26 cellular contexts compared by ENCODE assay signal in genomic region chr9:85478847-85479246, GRCh38.
"Had no signal": no experiment of that assay in that cellular context is flagged by ENCODE, and none has a peak within 500 bp of the region (broad histone marks: within the 10 kb centered on the region; RNA-seq: fewer than 3 reads in every experiment).

No MANE protein-coding gene starts in this region.

- H3K36me3 Mint-ChIP-seq: immature natural killer cell; stimulated activated naive B cell treated with anti-CD40 and anti-IgM and Interleukin-4, amounts not matched to agents 10 μg/mL and 1 μg/mL and 100 μg/mL, for 72 hours had no signal

- H3K4me3 ChIP-seq: colonic mucosa, esophagus squamous epithelium, neural progenitor cell, thoracic aorta, tibial nerve, upper lobe of left lung had no signal

- H3K9ac ChIP-seq: neural progenitor cell, parathyroid adenoma had no signal

- H2AFZ ChIP-seq: neural progenitor cell, parathyroid adenoma had no signal

- FAIRE-seq: endothelial cell of umbilical vein, small intestine, urothelium cell line had no signal

- H3K27ac ChIP-seq: colonic mucosa, esophagus squamous epithelium, neural progenitor cell, parathyroid adenoma, thoracic aorta, tibial nerve, upper lobe of left lung had no signal

- H3K27me3 ChIP-seq: colonic mucosa, neural progenitor cell, tibial nerve, upper lobe of left lung had no signal

- DNase-seq: colonic mucosa; dermis blood vessel endothelial cell; effector memory CD4-positive, alpha-beta T cell; esophagus squamous epithelium; foreskin melanocyte; hypothalamus; immature natural killer cell; islet precursor cell; kidney glomerular epithelial cell; mesendoderm; midbrain; naive thymus-derived CD4-positive, alpha-beta T cell; small intestine; stimulated activated CD4-positive, alpha-beta T cell treated with anti-CD3 and anti-CD28 coated beads, Interleukin-15, amount 100 ng/mL, for 24 hours; stimulated activated CD4-positive, alpha-beta T cell treated with anti-CD3 and anti-CD28 coated beads, Interleukin-2, amount 100 ng/mL, for 48 hours; stimulated activated naive B cell treated with anti-CD40 and anti-IgM and Interleukin-4, amounts not matched to agents 10 μg/mL and 1 μg/mL and 100 μg/mL, for 72 hours; upper lobe of left lung had no signal

- H3K79me2 ChIP-seq: parathyroid adenoma had no signal

- H3K9me3 ChIP-seq: colonic mucosa, thoracic aorta had no signal

- ATAC-seq: naive thymus-derived CD4-positive, alpha-beta T cell; stimulated activated naive B cell treated with anti-CD40 and anti-IgM and Interleukin-4, amounts not matched to agents 10 μg/mL and 1 μg/mL and 100 μg/mL, for 72 hours had no signal

- H3K4me3 Mint-ChIP-seq: immature natural killer cell; naive thymus-derived CD4-positive, alpha-beta T cell; nephron; neural progenitor cell; stimulated activated naive B cell treated with anti-CD40 and anti-IgM and Interleukin-4, amounts not matched to agents 10 μg/mL and 1 μg/mL and 100 μg/mL, for 72 hours; stimulated activated naive CD8-positive, alpha-beta T cell treated with anti-CD3 and anti-CD28 coated beads, Interleukin-15, Interleukin-2, amounts not matched to agents 100 ng/mL and 50 ng/mL, for 24 hours had no signal

- H3K9me3 Mint-ChIP-seq: immature natural killer cell; stimulated activated naive CD8-positive, alpha-beta T cell treated with anti-CD3 and anti-CD28 coated beads, Interleukin-15, Interleukin-2, amounts not matched to agents 100 ng/mL and 50 ng/mL, for 24 hours had no signal

- H3K27ac Mint-ChIP-seq: immature natural killer cell; naive thymus-derived CD4-positive, alpha-beta T cell; nephron; neural progenitor cell; progenitor cell of endocrine pancreas; stimulated activated naive B cell treated with anti-CD40 and anti-IgM and Interleukin-4, amounts not matched to agents 10 μg/mL and 1 μg/mL and 100 μg/mL, for 72 hours; stimulated activated naive CD8-positive, alpha-beta T cell treated with anti-CD3 and anti-CD28 coated beads, Interleukin-15, Interleukin-2, amounts not matched to agents 100 ng/mL and 50 ng/mL, for 24 hours had no signal

- H3K4me1 Mint-ChIP-seq: immature natural killer cell; naive thymus-derived CD4-positive, alpha-beta T cell; stimulated activated naive B cell treated with anti-CD40 and anti-IgM and Interleukin-4, amounts not matched to agents 10 μg/mL and 1 μg/mL and 100 μg/mL, for 72 hours had no signal

- H3K36me3 ChIP-seq: colonic mucosa, esophagus squamous epithelium, neural progenitor cell, thoracic aorta, tibial nerve, upper lobe of left lung had no signal

- H3K4me2 ChIP-seq: neural progenitor cell had no signal

- H3K4me1 ChIP-seq: colonic mucosa, neural progenitor cell, parathyroid adenoma, tibial nerve, upper lobe of left lung had no signal
